ENCODE assay signal across 31 cellular contexts in the genomic region with DNA sequence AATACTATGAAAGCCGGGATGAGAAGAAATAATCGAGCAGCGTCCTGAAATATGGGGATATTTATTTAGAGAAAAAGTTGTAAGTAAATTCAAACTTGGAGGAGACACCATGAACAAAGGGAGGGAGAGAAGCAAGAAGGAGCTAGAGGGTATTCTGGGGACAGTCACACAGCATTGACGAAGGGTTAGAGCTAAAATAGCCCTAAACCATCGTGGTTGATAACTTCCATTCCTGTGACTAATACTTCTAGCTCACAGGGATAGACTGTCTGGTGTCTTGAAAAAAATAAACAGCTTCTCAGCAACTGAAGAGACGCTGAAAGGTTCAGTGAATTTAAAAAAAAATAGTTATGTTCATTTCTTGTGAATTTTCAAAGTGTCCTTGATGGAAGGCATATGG.
DNase-seq lines count a peak whose midpoint lies in the region; ATAC-seq, FAIRE-seq and TF ChIP-seq lines count a peak whose summit lies in the region.
"Had no signal": no experiment of that assay in that cellular context is flagged by ENCODE, and none has a peak within 500 bp of the region (broad histone marks: within the 10 kb centered on the region; RNA-seq: fewer than 3 reads in every experiment).

No MANE protein-coding gene starts in this region.

- no peak overlapping the region for H3K9ac ChIP-seq in HepG2 (ENCODE audit: insufficient read depth, low read depth, low read length)

- H3K36me3 ChIP-seq in HepG2 (replicated peaks in 1 of 2; ENCODE audit: control insufficient read depth in 1 of 2, insufficient read depth in 2 of 2, low read length in 2 of 2) (no peaks in the 10 kb centered on the region), right lobe of liver (no peaks in the 10 kb centered on the region)
- H3K36me3 ChIP-seq: esophagus muscularis mucosa, Peyer's patch had no signal

- no peak overlapping the region for H3K27ac ChIP-seq in HepG2 (ENCODE audit: extremely low read length, insufficient read depth, low read length)
- H3K27ac ChIP-seq in right lobe of liver: no peak overlapping the region
- H3K27ac ChIP-seq: esophagus muscularis mucosa, Peyer's patch had no signal

- intact Hi-C loops in HepG2 (cut with micrococcal nuclease; ENCODE audit: unreplicated experiment): no loop called here
- intact Hi-C loops in right lobe of liver (cut with DNase I): no loop called here

- 2% methylated on average over 6 of the region's 6 CpGs for WGBS in HepG2 (ENCODE audit: low lambda C conversion rate)
- 48% methylated on average over 6 of the region's 6 CpGs for WGBS in right lobe of liver (ENCODE audit: insufficient coverage, low coverage, low lambda C conversion rate, missing lambda C conversion rate)

- H3K4me1 Mint-ChIP-seq in nephron: peaks cover 33% of the 10 kb centered on the region
- H3K4me1 Mint-ChIP-seq: activated B cell treated with CpG ODN at 0.5 μM for 24 hours; activated CD4-positive, alpha-beta T cell treated with anti-CD3 and anti-CD28 coated beads, Interleukin-2, amount 10 ng/mL, durations not matched to agents 7 days and 5 days; B cell had no signal

- TF ChIP-seq POLR2A in HepG2 (IDR thresholded peaks at IDR 0.05; ENCODE audit: insufficient read depth in 1 of 2, low read depth in 2 of 2, low read length in 2 of 2) (no peak), right lobe of liver (IDR thresholded peaks at IDR 0.05) (no peak)

- no peak for DNase-seq in HepG2 (ENCODE audit: low spot score)
- DNase-seq in right lobe of liver: no peak
- peak; percentile 57 for DNase-seq in fibroblast of peridontal ligament (ENCODE audit: extremely low read depth)
- DNase-seq in NCI-H82 treated with DMSO at 0.1 percent for 48 hours (lab: John Stamatoyannopoulos, UW; ENCODE audit: unreplicated experiment): no peak
- DNase-seq in stimulated activated naive CD4-positive, alpha-beta T cell treated with Interleukin-2 at 50 U/mL for 16 hours (lab: John Stamatoyannopoulos, UW): no peak
- DNase-seq in activated naive CD4-positive, alpha-beta T cell treated with anti-CD3 and anti-CD28 coated beads, Interleukin-2, amount 50 U/mL, for 72 hours (ENCODE audit: low spot score in 2 of 2): no peak
- DNase-seq: activated B cell treated with CpG ODN at 0.5 μM for 24 hours; activated CD4-positive, alpha-beta T cell treated with anti-CD3 and anti-CD28 coated beads, Interleukin-2, amount 10 ng/mL, durations not matched to agents 7 days and 5 days; aorta; CD8-positive, alpha-beta T cell; cerebellar nuclear complex; dorsolateral prefrontal cortex; foreskin melanocyte; hippocampal formation; mesenchymal stem cell; NCI-H1436 treated with DMSO at 0.1 percent for 48 hours; NCI-H748 treated with DMSO at 0.1 percent for 48 hours; occipital lobe; Peyer's patch; SIG-M5; stimulated activated CD4-positive, alpha-beta T cell treated with anti-CD3 and anti-CD28 coated beads, Interleukin-2, amount 100 ng/mL, for 24 hours; T1000 had no signal

- H3K4me2 ChIP-seq in HepG2 (ENCODE audit: low read depth, low read length): no peak overlapping the region

- CTCF ChIA-PET in HepG2 (lab: Yijun Ruan, JAX; ENCODE audit: low intra/inter-chr PET ratio, low total read pairs): no interaction called here

- H3K4me3 ChIP-seq in HepG2 (replicated peaks in 1 of 3; ENCODE audit: insufficient read depth in 1 of 3, low read depth in 2 of 3, low read length in 3 of 3) (no peak overlapping the region), right lobe of liver (no peak overlapping the region)
- H3K4me3 ChIP-seq: dorsolateral prefrontal cortex, esophagus muscularis mucosa, Peyer's patch had no signal

- TF ChIP-seq CTCF in HepG2 (CRISPR knock-in tag; IDR thresholded peaks at IDR 0.05) (no peak), right lobe of liver (IDR thresholded peaks at IDR 0.05) (no peak), nephron (IDR thresholded peaks at IDR 0.05; ENCODE audit: unreplicated experiment in 3 of 3) (no peak)

- H2AFZ ChIP-seq in HepG2 (ENCODE audit: low read length): peak overlapping the region; percentile 16

- H3K27me3 ChIP-seq in HepG2 (ENCODE audit: control insufficient read depth in 1 of 2, insufficient read depth in 2 of 2, low read length in 2 of 2) (no peaks in the 10 kb centered on the region), right lobe of liver (no peaks in the 10 kb centered on the region)
- H3K27me3 ChIP-seq: dorsolateral prefrontal cortex, esophagus muscularis mucosa, Peyer's patch had no signal

- H3K9me3 ChIP-seq in HepG2 (ENCODE audit: low read length): no peaks in the 10 kb centered on the region
- no peaks in the 10 kb centered on the region for H3K9me3 ChIP-seq in right lobe of liver
- H3K9me3 ChIP-seq: esophagus muscularis mucosa, Peyer's patch had no signal

- H3K36me3 Mint-ChIP-seq in nephron (ENCODE audit: low read depth): no peaks in the 10 kb centered on the region
- no peaks in the 10 kb centered on the region for H3K36me3 Mint-ChIP-seq in activated naive CD4-positive, alpha-beta T cell treated with anti-CD3 and anti-CD28 coated beads, Interleukin-2, amount 50 U/mL, for 72 hours
- H3K36me3 Mint-ChIP-seq: activated naive CD8-positive, alpha-beta T cell; CD8-positive, alpha-beta T cell had no signal

- POLR2A ChIA-PET in HepG2 (lab: Yijun Ruan, JAX): no interaction called here

- in situ Hi-C loops in HepG2 (cut with HindIII; ENCODE audit: extremely low pct_ligation_motif_present, low pct_unique_long_range_greater_than_20kb): no loop called here

- no peak for FAIRE-seq in HepG2 (lab: Jason Lieb, UNC)
- FAIRE-seq: endometrium had no signal

- H3K27me3 Mint-ChIP-seq in nephron (ENCODE audit: low read depth): no peaks in the 10 kb centered on the region
- H3K27me3 Mint-ChIP-seq: activated B cell treated with CpG ODN at 0.5 μM for 24 hours; activated CD4-positive, alpha-beta T cell treated with anti-CD3 and anti-CD28 coated beads, Interleukin-2, amount 10 ng/mL, durations not matched to agents 7 days and 5 days; stimulated activated naive CD8-positive, alpha-beta T cell treated with anti-CD3 and anti-CD28 coated beads, Interleukin-15, Interleukin-2, amounts not matched to agents 100 ng/mL and 50 ng/mL, for 24 hours had no signal

- no peaks in the 10 kb centered on the region for H3K79me2 ChIP-seq in HepG2 (ENCODE audit: insufficient read depth, low read length)

- no TSS peak for BruUV-seq in HepG2 (replicated peaks; lab: Mats Ljungman, UMichigan)

- TF ChIP-seq EP300 in HepG2 (IDR thresholded peaks at IDR 0.05; ENCODE audit: low read depth in 2 of 2, low read length in 2 of 2) (no peak), HepG2 (CRISPR knock-in tag; IDR thresholded peaks at IDR 0.05; ENCODE audit: borderline replicate concordance) (no peak)

- H3K9me3 Mint-ChIP-seq in nephron: no peaks in the 10 kb centered on the region
- peaks cover 0 to 6% of the 10 kb centered on the region in 2 donors for H3K9me3 Mint-ChIP-seq in activated naive CD4-positive, alpha-beta T cell treated with anti-CD3 and anti-CD28 coated beads, Interleukin-2, amount 50 U/mL, for 72 hours
- H3K9me3 Mint-ChIP-seq: activated B cell treated with CpG ODN at 0.5 μM for 24 hours; activated CD4-positive, alpha-beta T cell treated with anti-CD3 and anti-CD28 coated beads, Interleukin-2, amount 10 ng/mL, durations not matched to agents 7 days and 5 days; CD8-positive, alpha-beta T cell; stimulated activated naive CD8-positive, alpha-beta T cell treated with anti-CD3 and anti-CD28 coated beads, Interleukin-15, Interleukin-2, amounts not matched to agents 100 ng/mL and 50 ng/mL, for 24 hours had no signal

- H3K4me1 ChIP-seq in HepG2 (ENCODE audit: insufficient read depth, low read length) (no peaks in the 10 kb centered on the region), right lobe of liver (no peaks in the 10 kb centered on the region)
- H3K4me1 ChIP-seq: Peyer's patch had no signal

- H4K20me1 ChIP-seq in HepG2 (ENCODE audit: insufficient read depth, low read length): no peaks in the 10 kb centered on the region

- no peak overlapping the region for H3K4me3 Mint-ChIP-seq in nephron
- H3K4me3 Mint-ChIP-seq: activated B cell treated with CpG ODN at 0.5 μM for 24 hours; activated CD4-positive, alpha-beta T cell treated with anti-CD3 and anti-CD28 coated beads, Interleukin-2, amount 10 ng/mL, durations not matched to agents 7 days and 5 days; activated naive CD8-positive, alpha-beta T cell; B cell; CD8-positive, alpha-beta T cell; stimulated activated naive CD8-positive, alpha-beta T cell treated with anti-CD3 and anti-CD28 coated beads, Interleukin-15, Interleukin-2, amounts not matched to agents 100 ng/mL and 50 ng/mL, for 24 hours had no signal

- ATAC-seq in HepG2: no peak
- ATAC-seq in right lobe of liver: no peak
- ATAC-seq in HG03457 (IDR thresholded peaks at IDR 0.05; ENCODE audit: unreplicated experiment): no peak
- no peak for ATAC-seq in activated naive CD4-positive, alpha-beta T cell treated with anti-CD3 and anti-CD28 coated beads, Interleukin-2, amount 50 U/mL, for 72 hours
- ATAC-seq: CD8-positive, alpha-beta T cell; HCT116; left lobe of liver had no signal

- no peak for TF ChIP-seq RAD21 in HepG2 (CRISPR knock-in tag; IDR thresholded peaks at IDR 0.05)

- H3K27ac Mint-ChIP-seq in nephron: peak overlapping the region in 2 of 3 experiments; percentile 3 to 75
- H3K27ac Mint-ChIP-seq in activated naive CD4-positive, alpha-beta T cell treated with anti-CD3 and anti-CD28 coated beads, Interleukin-2, amount 50 U/mL, for 72 hours: no peak overlapping the region
- H3K27ac Mint-ChIP-seq: activated B cell treated with CpG ODN at 0.5 μM for 24 hours; activated CD4-positive, alpha-beta T cell treated with anti-CD3 and anti-CD28 coated beads, Interleukin-2, amount 10 ng/mL, durations not matched to agents 7 days and 5 days; activated naive CD8-positive, alpha-beta T cell; B cell; CD8-positive, alpha-beta T cell; stimulated activated naive CD8-positive, alpha-beta T cell treated with anti-CD3 and anti-CD28 coated beads, Interleukin-15, Interleukin-2, amounts not matched to agents 100 ng/mL and 50 ng/mL, for 24 hours had no signal

TF ChIP-seq in HepG2, 621 proteins besides CTCF, POLR2A, EP300 and RAD21 (continues in another document):
- no peak for TF ChIP-seq KDM4B (CRISPR knock-in tag; IDR thresholded peaks at IDR 0.05)
- TF ChIP-seq, protein P1, sequence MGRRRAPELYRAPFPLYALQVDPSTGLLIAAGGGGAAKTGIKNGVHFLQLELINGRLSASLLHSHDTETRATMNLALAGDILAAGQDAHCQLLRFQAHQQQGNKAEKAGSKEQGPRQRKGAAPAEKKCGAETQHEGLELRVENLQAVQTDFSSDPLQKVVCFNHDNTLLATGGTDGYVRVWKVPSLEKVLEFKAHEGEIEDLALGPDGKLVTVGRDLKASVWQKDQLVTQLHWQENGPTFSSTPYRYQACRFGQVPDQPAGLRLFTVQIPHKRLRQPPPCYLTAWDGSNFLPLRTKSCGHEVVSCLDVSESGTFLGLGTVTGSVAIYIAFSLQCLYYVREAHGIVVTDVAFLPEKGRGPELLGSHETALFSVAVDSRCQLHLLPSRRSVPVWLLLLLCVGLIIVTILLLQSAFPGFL (CRISPR knock-in tag; IDR thresholded peaks at IDR 0.05): no peak
- no peak for TF ChIP-seq ARNT2 (CRISPR knock-in tag; IDR thresholded peaks at IDR 0.05; ENCODE audit: low read depth)

Comparison
In these comparisons a context has a peak if more than half of its experiments do, and no peak if none do; other contexts are left out.
1. H3K27ac Mint-ChIP-seq: peak in nephron (2 of 3); none in activated naive CD4-positive, alpha-beta T cell treated with anti-CD3 and anti-CD28 coated beads, Interleukin-2, amount 50 U/mL, for 72 hours (0 of 2).